ENCODE assay signal across 7 cellular contexts in genomic region chr7:127320974-127321373, GRCh38.
"Had no signal": no experiment of that assay in that cellular context is flagged by ENCODE, and none has a peak within 500 bp of the region (broad histone marks: within the 10 kb centered on the region; RNA-seq: fewer than 3 reads in every experiment).

No MANE protein-coding gene starts in this region.

- H3K27ac ChIP-seq: HL-60, KMS-11 had no signal

- H3K4me3 ChIP-seq: K562 had no signal

- H3K4me2 ChIP-seq: KMS-11 had no signal

- H3K9ac ChIP-seq: KMS-11 had no signal

- DNase-seq: IMR-90, KBM-7, KG1 had no signal

- ATAC-seq: K562 had no signal

- FAIRE-seq: HTR-8/SVneo, K562 had no signal
